In genomic region chr5:139482890-139483208, GRCh38 we compare ENCODE assay signal across 9 cellular contexts. TPM values are rescaled to one million over a fixed set of nuclear protein-coding genes. Genes with fewer than 3 reads are reported as not detected.
DNase-seq lines count a peak whose midpoint lies in the region; ATAC-seq and TF ChIP-seq lines count a peak whose summit lies in the region.
"Not testable (repeated sequence)": the region's sequence is repeated elsewhere in the genome, so short reads cannot be mapped to it uniquely, and the experiment has no call there.
"Had no signal": no experiment of that assay in that cellular context is flagged by ENCODE, and none has a peak within 500 bp of the region (broad histone marks: within the 10 kb centered on the region; RNA-seq: fewer than 3 reads in every experiment).

No MANE protein-coding gene starts in this region.

- not testable (repeated sequence) for H3K36me3 ChIP-seq in SJCRH30
- H3K36me3 ChIP-seq in heart right ventricle, result peaks cover 0 to 31% (median 21%) of the 10 kb centered on the region in 9 donors

- TF ChIP-seq CTCF in GM12875 (IDR thresholded peaks at IDR 0.05; ENCODE audit: borderline replicate concordance, insufficient read depth, low read depth, low read length); heart right ventricle (IDR thresholded peaks at IDR 0.05): not testable (repeated sequence)

- H3K27ac ChIP-seq in SJCRH30, result not testable (repeated sequence)
- H3K27ac ChIP-seq in heart right ventricle, result peak overlapping the region; percentile 89 to 97 (median 96)

- H3K4me1 ChIP-seq in SJCRH30 (peaks cover 23% of the 10 kb centered on the region), heart right ventricle (peaks cover 16 to 75% (median 56%) of the 10 kb centered on the region in 9 donors)

- H3K27ac Mint-ChIP-seq in activated T-helper 1 cell treated with anti-CD3 and anti-CD28 coated beads, Interleukin-12 subunit alpha, Interleukin-12 subunit beta, Interleukin-2, Interleukin-4 antibody, amounts not matched to agents 30 ng/mL and 10 ng/mL and 1 ng/mL, durations not matched to agents 14 hours and 24 hours and 36 hours, result peak overlapping the region; percentile 88
- H3K27ac Mint-ChIP-seq in central memory CD8-positive, alpha-beta T cell (ENCODE audit: low read depth), result peak overlapping the region; percentile 88
- peak overlapping the region; percentile 79 to 97 (median 95) for H3K27ac Mint-ChIP-seq in naive thymus-derived CD8-positive, alpha-beta T cell
- peak overlapping the region; percentile 83 for H3K27ac Mint-ChIP-seq in stimulated activated naive B cell treated with anti-CD40 and anti-IgM and Interleukin-4, amounts not matched to agents 10 μg/mL and 1 μg/mL and 100 μg/mL, for 72 hours

- H3K9me3 ChIP-seq in SJCRH30 (replicated peaks); heart right ventricle: not testable (repeated sequence)

- intact Hi-C loops in activated T-helper 1 cell treated with anti-CD3 and anti-CD28 coated beads, Interleukin-12 subunit alpha, Interleukin-12 subunit beta, Interleukin-2, Interleukin-4 antibody, amounts not matched to agents 30 ng/mL and 10 ng/mL and 1 ng/mL, durations not matched to agents 14 hours and 24 hours and 36 hours (cut with micrococcal nuclease), result loop anchor here (1.0 to 2.0 kb wide), 8 partner anchors 9 to 79 kb away; partner anchors contain the start of genes DNAJC18 and SPATA24
- intact Hi-C loops in heart right ventricle (cut with DNase I), result loop anchor here in 2 of 10 donors (5.0 kb wide), 2 partner anchors 34 to 46 kb away; partner anchors contain the start of gene DNAJC18 (in 1 of the 2)

- peaks cover 26% of the 10 kb centered on the region for H3K36me3 Mint-ChIP-seq in activated T-helper 1 cell treated with anti-CD3 and anti-CD28 coated beads, Interleukin-12 subunit alpha, Interleukin-12 subunit beta, Interleukin-2, Interleukin-4 antibody, amounts not matched to agents 30 ng/mL and 10 ng/mL and 1 ng/mL, durations not matched to agents 14 hours and 24 hours and 36 hours (ENCODE audit: low read depth)
- peaks cover 29% of the 10 kb centered on the region for H3K36me3 Mint-ChIP-seq in central memory CD8-positive, alpha-beta T cell (ENCODE audit: insufficient read depth)
- H3K36me3 Mint-ChIP-seq in naive thymus-derived CD8-positive, alpha-beta T cell, result peaks cover 0 to 26% (median 8%) of the 10 kb centered on the region in 3 donors
- not testable (repeated sequence) for H3K36me3 Mint-ChIP-seq in stimulated activated naive B cell treated with anti-CD40 and anti-IgM and Interleukin-4, amounts not matched to agents 10 μg/mL and 1 μg/mL and 100 μg/mL, for 72 hours

- H3K9me3 Mint-ChIP-seq in activated T-helper 1 cell treated with anti-CD3 and anti-CD28 coated beads, Interleukin-12 subunit alpha, Interleukin-12 subunit beta, Interleukin-2, Interleukin-4 antibody, amounts not matched to agents 30 ng/mL and 10 ng/mL and 1 ng/mL, durations not matched to agents 14 hours and 24 hours and 36 hours; central memory CD8-positive, alpha-beta T cell; naive thymus-derived CD8-positive, alpha-beta T cell; stimulated activated naive B cell treated with anti-CD40 and anti-IgM and Interleukin-4, amounts not matched to agents 10 μg/mL and 1 μg/mL and 100 μg/mL, for 72 hours: not testable (repeated sequence)

- not testable (repeated sequence) for H3K27me3 Mint-ChIP-seq in activated T-helper 1 cell treated with anti-CD3 and anti-CD28 coated beads, Interleukin-12 subunit alpha, Interleukin-12 subunit beta, Interleukin-2, Interleukin-4 antibody, amounts not matched to agents 30 ng/mL and 10 ng/mL and 1 ng/mL, durations not matched to agents 14 hours and 24 hours and 36 hours (ENCODE audit: insufficient read depth); central memory CD8-positive, alpha-beta T cell; naive thymus-derived CD8-positive, alpha-beta T cell; stimulated activated naive B cell treated with anti-CD40 and anti-IgM and Interleukin-4, amounts not matched to agents 10 μg/mL and 1 μg/mL and 100 μg/mL, for 72 hours

- 53 to 56% methylated on average over 6 of the region's 6 CpGs for WGBS in heart right ventricle, 2 donors

- H3K4me3 Mint-ChIP-seq in activated T-helper 1 cell treated with anti-CD3 and anti-CD28 coated beads, Interleukin-12 subunit alpha, Interleukin-12 subunit beta, Interleukin-2, Interleukin-4 antibody, amounts not matched to agents 30 ng/mL and 10 ng/mL and 1 ng/mL, durations not matched to agents 14 hours and 24 hours and 36 hours, result peak overlapping the region; percentile 90
- H3K4me3 Mint-ChIP-seq in central memory CD8-positive, alpha-beta T cell, result peak overlapping the region; percentile 79
- peak overlapping the region; percentile 85 to 93 (median 89) for H3K4me3 Mint-ChIP-seq in naive thymus-derived CD8-positive, alpha-beta T cell
- peak overlapping the region; percentile 41 to 71 for H3K4me3 Mint-ChIP-seq in stimulated activated naive B cell treated with anti-CD40 and anti-IgM and Interleukin-4, amounts not matched to agents 10 μg/mL and 1 μg/mL and 100 μg/mL, for 72 hours

- not testable (repeated sequence) for ATAC-seq in central memory CD8-positive, alpha-beta T cell (replicated peaks; ENCODE audit: extremely low read depth, poor library complexity, severe bottlenecking); heart right ventricle; naive thymus-derived CD8-positive, alpha-beta T cell; stimulated activated naive B cell treated with anti-CD40 and anti-IgM and Interleukin-4, amounts not matched to agents 10 μg/mL and 1 μg/mL and 100 μg/mL, for 72 hours (replicated peaks)

- H3K27me3 ChIP-seq in SJCRH30, heart right ventricle: not testable (repeated sequence)

- POLR2A ChIA-PET in naive thymus-derived CD8-positive, alpha-beta T cell (lab: Charles Lee), result interaction anchor here (0.7 to 4.2 kb wide), 15 partner anchors 10 to 228 kb away, joined by 3 to 50 read pairs (median 5); partner anchors contain the start of genes DNAJC18, PAIP2, SMIM33 and SPATA24

- H3K4me3 ChIP-seq in GM12875 (ENCODE audit: low read depth, low read length) (peak overlapping the region; percentile 40), SJCRH30 (peak overlapping the region; percentile 53), heart right ventricle (peak overlapping the region in 9 of 10 donors; percentile 42 to 71 (median 60))

- not testable (repeated sequence) for DNase-seq in SJCRH30; activated T-helper 1 cell treated with anti-CD3 and anti-CD28 coated beads, Interleukin-12 subunit alpha, Interleukin-12 subunit beta, Interleukin-2, Interleukin-4 antibody, amounts not matched to agents 30 ng/mL and 10 ng/mL and 1 ng/mL, durations not matched to agents 14 hours and 24 hours and 36 hours (ENCODE audit: low spot score); central memory CD8-positive, alpha-beta T cell (ENCODE audit: low spot score in 2 of 2); heart right ventricle; naive thymus-derived CD8-positive, alpha-beta T cell; stimulated activated naive B cell treated with anti-CD40 and anti-IgM and Interleukin-4, amounts not matched to agents 10 μg/mL and 1 μg/mL and 100 μg/mL, for 72 hours

- H3K4me1 Mint-ChIP-seq in activated T-helper 1 cell treated with anti-CD3 and anti-CD28 coated beads, Interleukin-12 subunit alpha, Interleukin-12 subunit beta, Interleukin-2, Interleukin-4 antibody, amounts not matched to agents 30 ng/mL and 10 ng/mL and 1 ng/mL, durations not matched to agents 14 hours and 24 hours and 36 hours (ENCODE audit: low read depth), result peaks cover 40% of the 10 kb centered on the region
- H3K4me1 Mint-ChIP-seq in central memory CD8-positive, alpha-beta T cell, result peaks cover 41% of the 10 kb centered on the region
- H3K4me1 Mint-ChIP-seq in naive thymus-derived CD8-positive, alpha-beta T cell, result peaks cover 18 to 47% (median 39%) of the 10 kb centered on the region in 4 donors
- H3K4me1 Mint-ChIP-seq in stimulated activated naive B cell treated with anti-CD40 and anti-IgM and Interleukin-4, amounts not matched to agents 10 μg/mL and 1 μg/mL and 100 μg/mL, for 72 hours, result peaks cover 16 to 20% of the 10 kb centered on the region in 2 donors

RNA-seq across cellular contexts. Expression of gene STING1, which starts 0.3 kb away (rescaled TPM):
- total RNA-seq in SJCRH30 (2014; rRNA removed; shearing (Covaris generic)), result 13.2 and 15.0 TPM in 2 replicates
- total RNA-seq in activated T-helper 1 cell treated with anti-CD3 and anti-CD28 coated beads, Interleukin-12 subunit alpha, Interleukin-12 subunit beta, Interleukin-2, Interleukin-4 antibody, amounts not matched to agents 30 ng/mL and 10 ng/mL and 1 ng/mL, durations not matched to agents 14 hours and 24 hours and 36 hours, result 213 and 226 TPM in 2 replicates
- total RNA-seq in heart right ventricle, result 100 to 1,000 TPM in 1 of 10 donors, 10 to 100 TPM in 9; 27.2 to 116 (median 55.7) TPM
- 10 to 100 TPM; 19.7 to 39.6 TPM for polyA plus RNA-seq in heart right ventricle
- 10 to 100 TPM; 65.3 to 68.1 TPM for total RNA-seq in naive thymus-derived CD8-positive, alpha-beta T cell
- polyA plus RNA-seq in naive thymus-derived CD8-positive, alpha-beta T cell, result 10 to 100 TPM; 40.6 to 87.3 (median 45.1) TPM
- total RNA-seq: Caco-2 had no signal

RNA-seq across cellular contexts. Expression of gene SMIM33, which starts 12.0 kb away (rescaled TPM):
- total RNA-seq in SJCRH30 (2014; rRNA removed; shearing (Covaris generic)), result not detected in 2 replicates
- 0.29 and 0.39 TPM in 2 replicates for total RNA-seq in activated T-helper 1 cell treated with anti-CD3 and anti-CD28 coated beads, Interleukin-12 subunit alpha, Interleukin-12 subunit beta, Interleukin-2, Interleukin-4 antibody, amounts not matched to agents 30 ng/mL and 10 ng/mL and 1 ng/mL, durations not matched to agents 14 hours and 24 hours and 36 hours
- total RNA-seq in heart right ventricle, result not detected
- not detected for polyA plus RNA-seq in heart right ventricle
- under 1 TPM in 1 of 2 experiments, not detected in 1; 0.13 TPM for total RNA-seq in naive thymus-derived CD8-positive, alpha-beta T cell
- under 1 TPM; 0.17 to 0.43 (median 0.30) TPM for polyA plus RNA-seq in naive thymus-derived CD8-positive, alpha-beta T cell
- total RNA-seq: Caco-2 had no signal
- polyA plus RNA-seq: neural cell had no signal

RNA-seq across cellular contexts. Expression of gene ECSCR, which starts 20.3 kb away (rescaled TPM):
- total RNA-seq in SJCRH30 (2014; rRNA removed; shearing (Covaris generic)), result 0.14 TPM in 1 of 2 replicates, not detected in the other
- 1.3 and 1.4 TPM in 2 replicates for total RNA-seq in activated T-helper 1 cell treated with anti-CD3 and anti-CD28 coated beads, Interleukin-12 subunit alpha, Interleukin-12 subunit beta, Interleukin-2, Interleukin-4 antibody, amounts not matched to agents 30 ng/mL and 10 ng/mL and 1 ng/mL, durations not matched to agents 14 hours and 24 hours and 36 hours
- total RNA-seq in heart right ventricle, result 10 to 100 TPM; 11.0 to 43.2 (median 17.9) TPM
- polyA plus RNA-seq in heart right ventricle, result 10 to 100 TPM; 24.4 to 64.2 TPM
- not detected for total RNA-seq in naive thymus-derived CD8-positive, alpha-beta T cell
- under 1 TPM in 1 of 3 donors, not detected in 2; 0.36 TPM for polyA plus RNA-seq in naive thymus-derived CD8-positive, alpha-beta T cell
- total RNA-seq: Caco-2 had no signal
- polyA plus RNA-seq: neural cell had no signal

RNA-seq across cellular contexts. Expression of gene DNAJC18, which starts 43.5 kb away (rescaled TPM):
- 19.7 and 19.8 TPM in 2 replicates for total RNA-seq in SJCRH30 (2014; rRNA removed; shearing (Covaris generic))
- total RNA-seq in activated T-helper 1 cell treated with anti-CD3 and anti-CD28 coated beads, Interleukin-12 subunit alpha, Interleukin-12 subunit beta, Interleukin-2, Interleukin-4 antibody, amounts not matched to agents 30 ng/mL and 10 ng/mL and 1 ng/mL, durations not matched to agents 14 hours and 24 hours and 36 hours, result 30.0 and 36.3 TPM in 2 replicates
- total RNA-seq in heart right ventricle, result 10 to 100 TPM in 9 of 10 donors, 1 to 10 TPM in 1; 9.5 to 21.1 (median 14.1) TPM
- polyA plus RNA-seq in heart right ventricle, result 10 to 100 TPM in 1 of 2 donors, 1 to 10 TPM in 1; 3.4 to 12.7 TPM
- 1 to 10 TPM; 3.8 to 5.5 TPM for total RNA-seq in naive thymus-derived CD8-positive, alpha-beta T cell
- polyA plus RNA-seq in naive thymus-derived CD8-positive, alpha-beta T cell, result 1 to 10 TPM; 2.8 to 9.1 (median 5.1) TPM
